ENCODE assay signal across 25 cellular contexts in genomic region chr12:102513739-102514138, GRCh38. TPM values are rescaled to one million over a fixed set of nuclear protein-coding genes. Genes with fewer than 3 reads are reported as not detected.
A peak's percentile ranks its signal among the peaks of the same experiment; 100 is the strongest.
DNase-seq lines count a peak whose midpoint lies in the region; ATAC-seq, FAIRE-seq and TF ChIP-seq lines count a peak whose summit lies in the region.
"Had no signal": no experiment of that assay in that cellular context is flagged by ENCODE, and none has a peak within 500 bp of the region (broad histone marks: within the 10 kb centered on the region; RNA-seq: fewer than 3 reads in every experiment).

No MANE protein-coding gene starts in this region.

- peak; percentile 49 for DNase-seq in EH (ENCODE audit: low read depth)
- DNase-seq in LHCN-M2 (ENCODE audit: low read depth) = peak; percentile 15
- DNase-seq in H1 (ENCODE audit: low read depth in 1 of 2, low spot score in 2 of 2) = no peak
- no peak for DNase-seq in neural progenitor cell (ENCODE audit: low spot score)
- DNase-seq in NCI-H1092 (lab: John Stamatoyannopoulos, UW) = no peak
- DNase-seq in sciatic nerve (ENCODE audit: low spot score) = no peak
- no peak for DNase-seq in LoVo (ENCODE audit: low spot score)
- DNase-seq in hypothalamus (lab: John Stamatoyannopoulos, UW) = no peak
- DNase-seq: activated CD8-positive, alpha-beta memory T cell treated with anti-CD3 and anti-CD28 coated beads, Interleukin-2, amount 50 U/mL, for 4 hours; activated naive CD8-positive, alpha-beta T cell treated with anti-CD3 and anti-CD28 coated beads, Interleukin-2, amount 10 ng/mL, durations not matched to agents 7 days and 5 days; colonic mucosa; DMS79 treated with DMSO at 0.1 percent for 48 hours; effector memory CD8-positive, alpha-beta T cell; esophagus squamous epithelium; mammary epithelial cell; NCI-H1694; NCI-H82; nucleus accumbens; SIG-M5; spleen; stimulated activated CD4-positive, alpha-beta T cell treated with anti-CD3 and anti-CD28 coated beads, Interleukin-4, amount 100 ng/mL, for 1 hour; stimulated activated naive CD8-positive, alpha-beta T cell treated with anti-CD3 and anti-CD28 coated beads, Interleukin-15, Interleukin-2, amounts not matched to agents 100 U/mL and 50 U/mL, for 24 hours; T-helper 2 cell had no signal

- H2BK15ac ChIP-seq in H1 (ENCODE audit: low read length) = no peak overlapping the region

- FAIRE-seq in H1 (lab: Jason Lieb, UNC) = no peak

- no peak overlapping the region for H3K18ac ChIP-seq in H1 (ENCODE audit: extremely low read depth, low read length)

- no peak overlapping the region for H3K4ac ChIP-seq in H1 (replicated peaks; ENCODE audit: insufficient read length, low read depth, low read length)

- no peak overlapping the region for H4K5ac ChIP-seq in H1 (ENCODE audit: insufficient read length, low read depth, low read length)

- H3K9ac ChIP-seq in H1 (replicated peaks in 1 of 4; ENCODE audit: extremely low read depth in 1 of 4, low read depth in 3 of 4, low read length in 3 of 4) = no peak overlapping the region
- H3K9ac ChIP-seq in neural progenitor cell = no peak overlapping the region

- H4K8ac ChIP-seq in H1 (ENCODE audit: extremely low read depth, insufficient read depth, low read length) = no peak overlapping the region

- H3F3A ChIP-seq in neural progenitor cell (ENCODE audit: low read depth) = no peaks in the 10 kb centered on the region

- H3K9me3 ChIP-seq in H1 (ENCODE audit: insufficient read depth in 2 of 2, low read depth in 1 of 2, low read length in 1 of 2) (no peaks in the 10 kb centered on the region), neural progenitor cell (ENCODE audit: low read depth) (no peaks in the 10 kb centered on the region)
- H3K9me3 ChIP-seq: colonic mucosa, esophagus squamous epithelium, spleen had no signal

- H2BK20ac ChIP-seq in H1 (ENCODE audit: low read length) = no peak overlapping the region

- H4K20me1 ChIP-seq in H1 (replicated peaks in 1 of 2; ENCODE audit: control insufficient read depth in 1 of 2, insufficient read depth in 2 of 2, low read length in 2 of 2) (no peaks in the 10 kb centered on the region), neural progenitor cell (ENCODE audit: low read depth) (no peaks in the 10 kb centered on the region)

- no peak overlapping the region for H3K56ac ChIP-seq in H1 (replicated peaks; ENCODE audit: insufficient read length, low read depth, low read length)

- H3K4me1 Mint-ChIP-seq in neural progenitor cell = peaks cover 5% of the 10 kb centered on the region

- H3K4me1 ChIP-seq in H1 (replicated peaks in 1 of 4; ENCODE audit: control insufficient read depth in 3 of 4, insufficient read depth in 4 of 4, low read length in 3 of 4) (no peaks in the 10 kb centered on the region; a peak in 1 of 7 replicates), neural progenitor cell (no peaks in the 10 kb centered on the region)
- H3K4me1 ChIP-seq: colonic mucosa, esophagus squamous epithelium, spleen had no signal

- TF ChIP-seq CTCF in H1 (IDR thresholded peaks at IDR 0.05; ENCODE audit: control extremely low read depth in 1 of 3, insufficient read depth in 1 of 3, low read depth in 1 of 3, low read length in 3 of 3) (peak in 1 of 3 experiments; percentile 27; a peak in 1 of 4 replicates), neural progenitor cell (IDR thresholded peaks at IDR 0.05) (peak; percentile 21)

- CTCF ChIA-PET in H1 (lab: Charles Lee; ENCODE audit: partially characterized antibody) = interaction anchor here (0.6 to 2.9 kb wide), 22 partner anchors 9 to 415 kb away, joined by 3 to 14 read pairs (median 4); no protein-coding TSS in a partner anchor

- intact Hi-C loops in sciatic nerve (cut with DNase I) = no loop called here

- ATAC-seq in sciatic nerve = no peak
- ATAC-seq: effector memory CD8-positive, alpha-beta T cell; stimulated activated naive CD8-positive, alpha-beta T cell treated with anti-CD3 and anti-CD28 coated beads, Interleukin-15, Interleukin-2, amounts not matched to agents 100 U/mL and 50 U/mL, for 24 hours had no signal

- H3K4me2 ChIP-seq in H1 (ENCODE audit: insufficient read depth in 1 of 2, low read depth in 2 of 2, low read length in 2 of 2) = no peak overlapping the region
- H3K4me2 ChIP-seq in neural progenitor cell = no peak overlapping the region

- no peak for TF ChIP-seq POLR2A in H1 (IDR thresholded peaks at IDR 0.05; ENCODE audit: control extremely low read depth in 1 of 2, low read depth in 2 of 2, low read length in 2 of 2)

- peak; percentile 40 to 53 for TF ChIP-seq RAD21 in H1 (IDR thresholded peaks at IDR 0.05 in 1 of 2, conservative IDR thresholded peaks at IDR 0.05 in 1 of 2; ENCODE audit: low read depth in 2 of 2, low read length in 2 of 2)

- no peaks in the 10 kb centered on the region for H3K27me3 ChIP-seq in H1 (replicated peaks in 1 of 4; ENCODE audit: control insufficient read depth in 3 of 4, extremely low read depth in 1 of 4, insufficient read depth in 3 of 4, low read length in 3 of 4)
- H3K27me3 ChIP-seq in neural progenitor cell = no peaks in the 10 kb centered on the region
- H3K27me3 ChIP-seq: colonic mucosa, esophagus squamous epithelium, spleen had no signal

- H2BK120ac ChIP-seq in H1 (replicated peaks; ENCODE audit: low read depth, low read length) = no peak overlapping the region

- H3K4me3 ChIP-seq in H1 (ENCODE audit: extremely low read depth in 1 of 4, insufficient read depth in 2 of 4, low read depth in 3 of 4, low read length in 4 of 4) = no peak overlapping the region
- no peak overlapping the region for H3K4me3 ChIP-seq in neural progenitor cell
- H3K4me3 ChIP-seq: colonic mucosa, esophagus squamous epithelium, spleen had no signal

- H3K23me2 ChIP-seq in H1 (ENCODE audit: low read depth, low read length) = no peaks in the 10 kb centered on the region

- H3K36me3 ChIP-seq in H1 (ENCODE audit: control insufficient read depth in 2 of 4, insufficient read depth in 4 of 4, low read length in 3 of 4) = no peaks in the 10 kb centered on the region
- H3K36me3 ChIP-seq in neural progenitor cell = no peaks in the 10 kb centered on the region
- H3K36me3 ChIP-seq: colonic mucosa, esophagus squamous epithelium, spleen had no signal

- H3K79me1 ChIP-seq in H1 (ENCODE audit: low read depth, low read length) = no peaks in the 10 kb centered on the region

- POLR2A ChIA-PET in H1 (lab: Charles Lee; ENCODE audit: partially characterized antibody) = no interaction called here

- no peak overlapping the region for H2BK5ac ChIP-seq in H1 (ENCODE audit: low read depth, low read length)

- no peak overlapping the region for H4K91ac ChIP-seq in H1 (replicated peaks; ENCODE audit: insufficient read length, low read length)

- peaks cover 2% of the 10 kb centered on the region for H3K27me3 Mint-ChIP-seq in neural progenitor cell (ENCODE audit: insufficient read depth, low read depth)

- no peaks in the 10 kb centered on the region for H3K36me3 Mint-ChIP-seq in neural progenitor cell

- 90% methylated on average over 3 of the region's 3 CpGs; no CpG with 5 or more reads in 1 of the 2 experiments for WGBS in H1 (ENCODE audit: extremely low coverage in 1 of 2, insufficient coverage in 1 of 2, insufficient read length in 1 of 2, insufficient replicate concordance in 2 of 2, low coverage in 1 of 2, low lambda C conversion rate in 2 of 2, missing lambda C conversion rate in 1 of 2), 2 experiments

- H3K27ac ChIP-seq in H1 (ENCODE audit: low read depth, low read length) (no peak overlapping the region), neural progenitor cell (no peak overlapping the region)
- H3K27ac ChIP-seq: colonic mucosa, esophagus squamous epithelium, spleen had no signal

- no peak overlapping the region for H2BK12ac ChIP-seq in H1 (ENCODE audit: low read depth, low read length)

- H2AK5ac ChIP-seq in H1 (ENCODE audit: low read depth, low read length) = no peak overlapping the region

- no peak for TF ChIP-seq EP300 in H1 (IDR thresholded peaks at IDR 0.05; ENCODE audit: borderline replicate concordance in 1 of 2, low read depth in 2 of 2, low read length in 2 of 2)

- H3K79me2 ChIP-seq in H1 (ENCODE audit: control insufficient read depth in 1 of 2, insufficient read depth in 2 of 2, low read length in 2 of 2) (no peaks in the 10 kb centered on the region), neural progenitor cell (ENCODE audit: low read depth) (no peaks in the 10 kb centered on the region)

- H3K23ac ChIP-seq in H1 (ENCODE audit: insufficient read length) = no peak overlapping the region

- no peak overlapping the region for H3K14ac ChIP-seq in H1 (ENCODE audit: insufficient read length)

- no peaks in the 10 kb centered on the region for H3K9me3 Mint-ChIP-seq in neural progenitor cell
- H3K9me3 Mint-ChIP-seq: activated naive CD8-positive, alpha-beta T cell treated with anti-CD3 and anti-CD28 coated beads, Interleukin-2, amount 10 ng/mL, durations not matched to agents 7 days and 5 days; activated T-helper 2 cell treated with anti-CD3 and anti-CD28 coated beads, Interferon-gamma antibody, Interleukin-2, Interleukin-4, amounts not matched to agents 10 μg/mL and 5 μg/mL and 100 μg/mL, durations not matched to agents 14 hours and 24 hours and 36 hours; effector memory CD8-positive, alpha-beta T cell had no signal

- H3K27ac Mint-ChIP-seq in neural progenitor cell = no peak overlapping the region
- H3K27ac Mint-ChIP-seq: activated T-helper 2 cell treated with anti-CD3 and anti-CD28 coated beads, Interferon-gamma antibody, Interleukin-2, Interleukin-4, amounts not matched to agents 10 μg/mL and 5 μg/mL and 100 μg/mL, durations not matched to agents 14 hours and 24 hours and 36 hours; effector memory CD8-positive, alpha-beta T cell; IgD-negative memory B cell had no signal

- H2AFZ ChIP-seq in H1 (ENCODE audit: low read length) (no peak overlapping the region), neural progenitor cell (replicated peaks) (no peak overlapping the region)

- no peak overlapping the region for H3K4me3 Mint-ChIP-seq in neural progenitor cell
- H3K4me3 Mint-ChIP-seq: activated naive CD8-positive, alpha-beta T cell treated with anti-CD3 and anti-CD28 coated beads, Interleukin-2, amount 10 ng/mL, durations not matched to agents 7 days and 5 days; effector memory CD8-positive, alpha-beta T cell; IgD-negative memory B cell had no signal

TF ChIP-seq in H1, 55 proteins besides CTCF, POLR2A, EP300 and RAD21 (continues in another document):
- no peak for TF ChIP-seq TAF7 (optimal IDR thresholded peaks at IDR 0.05; ENCODE audit: borderline replicate concordance, low read depth, low read length)

RNA-seq across cellular contexts. Expression of gene IGF1, which starts 33.4 kb away (rescaled TPM):
- total RNA-seq in LHCN-M2 (2014; rRNA removed) = not detected in 2 replicates
- not detected for polyA plus RNA-seq in LHCN-M2 (2012)
- total RNA-seq in H1 (2021; fragmentation: NEBNext Ultra II Directional; extraction: Animal tissue kit (Norgen Biotek cat#: 25700)) = not detected in 2 replicates
- not detected in 2 replicates for polyA plus RNA-seq in H1 (2011; rRNA removed)
- polyA plus RNA-seq in H1 (2011; cell fraction: cytosol; rRNA removed) = not detected
- not detected for polyA plus RNA-seq in H1 (2011; cell fraction: nucleus; rRNA removed)
- polyA plus RNA-seq in H1 (2012, experiment 1 of 2) = 0.22 TPM in 1 of 4 replicates, not detected in the others
- not detected for polyA plus RNA-seq in H1 (2012, experiment 2 of 2)
- 0.02 TPM for polyA plus RNA-seq in H1 (2013, experiment 1 of 2)
- not detected for polyA plus RNA-seq in H1 (2013, experiment 2 of 2)
- polyA minus RNA-seq in H1 (2011; rRNA and poly(A)+ RNA removed) = not detected in 2 replicates
- polyA minus RNA-seq in H1 (2011; cell fraction: cytosol; rRNA and poly(A)+ RNA removed) = not detected
- not detected for polyA minus RNA-seq in H1 (2011; cell fraction: nucleus; rRNA and poly(A)+ RNA removed)
- not detected in 2 replicates for total RNA-seq in neural progenitor cell (ENCODE audit: low replicate concordance)
- total RNA-seq in sciatic nerve = 52.1 TPM
- total RNA-seq: mammary epithelial cell had no signal
- polyA plus RNA-seq: mammary epithelial cell had no signal

Comparison
In these comparisons a context has a peak if more than half of its experiments do, and no peak if none do; other contexts are left out.
1. DNase-seq: peak in EH (single experiment) and LHCN-M2 (single experiment); none in H1 (0 of 2), neural progenitor cell (single experiment), NCI-H1092 (single experiment), sciatic nerve (single experiment), LoVo (single experiment) and hypothalamus (0 of 51).
2. RNA of gene IGF1, which starts 33.4 kb away (total RNA-seq): 52.1 TPM in sciatic nerve (single experiment); not detected in LHCN-M2, not detected in H1 and not detected in neural progenitor cell; every median in the first group is over 10 times any median in the second.